ENCODE assay signal across 13 cellular contexts in genomic region chr19:13983213-13983889, GRCh38. TPM values are rescaled to one million over a fixed set of nuclear protein-coding genes. Genes with fewer than 3 reads are reported as not detected.
DNase-seq lines count a peak whose midpoint lies in the region; ATAC-seq, FAIRE-seq and TF ChIP-seq lines count a peak whose summit lies in the region.
"Had no signal": no experiment of that assay in that cellular context is flagged by ENCODE, and none has a peak within 500 bp of the region (broad histone marks: within the 10 kb centered on the region; RNA-seq: fewer than 3 reads in every experiment).

No MANE protein-coding gene starts in this region.

- ATAC-seq in HepG2 = no peak
- ATAC-seq in HG02884 (IDR thresholded peaks at IDR 0.05; ENCODE audit: unreplicated experiment) = no peak
- ATAC-seq: right lobe of liver had no signal

- H3K4me1 ChIP-seq in HepG2 (ENCODE audit: insufficient read depth, low read length) = peaks cover 22% of the 10 kb centered on the region

- no peak for TF ChIP-seq EP300 in HepG2 (IDR thresholded peaks at IDR 0.05; ENCODE audit: low read depth in 2 of 2, low read length in 2 of 2)
- TF ChIP-seq EP300 in HepG2 (CRISPR knock-in tag; IDR thresholded peaks at IDR 0.05; ENCODE audit: borderline replicate concordance) = no peak

- H3K36me3 Mint-ChIP-seq in activated CD4-positive, alpha-beta T cell treated with anti-CD3 and anti-CD28 coated beads, Interleukin-2, amount 10 ng/mL, durations not matched to agents 7 days and 5 days (ENCODE audit: low read depth) = peaks cover 12% of the 10 kb centered on the region
- no peaks in the 10 kb centered on the region for H3K36me3 Mint-ChIP-seq in IgD-negative memory B cell

- H3K9me3 Mint-ChIP-seq in activated CD4-positive, alpha-beta T cell treated with anti-CD3 and anti-CD28 coated beads, Interleukin-2, amount 10 ng/mL, durations not matched to agents 7 days and 5 days = no peaks in the 10 kb centered on the region
- no peaks in the 10 kb centered on the region for H3K9me3 Mint-ChIP-seq in IgD-negative memory B cell
- H3K9me3 Mint-ChIP-seq: dendritic cell treated with granulocyte-macrophage colony-stimulating factor and Interleukin-4, amounts not matched to agents 40 ng/mL and 50 ng/mL, for 4 days had no signal

- no peaks in the 10 kb centered on the region for H3K27me3 ChIP-seq in SU-DHL-6 (ENCODE audit: low read length)
- H3K27me3 ChIP-seq in HepG2 (ENCODE audit: control insufficient read depth in 1 of 2, insufficient read depth in 2 of 2, low read length in 2 of 2) = no peaks in the 10 kb centered on the region
- H3K27me3 ChIP-seq: right lobe of liver, upper lobe of left lung had no signal

- FAIRE-seq in HepG2 (lab: Jason Lieb, UNC) = no peak
- FAIRE-seq: islet of Langerhans had no signal

- H3F3A ChIP-seq in SU-DHL-6 (ENCODE audit: insufficient read depth) = peaks cover 28% of the 10 kb centered on the region

- CTCF ChIA-PET in activated CD4-positive, alpha-beta T cell treated with anti-CD3 and anti-CD28 coated beads, Interleukin-2, amount 10 ng/mL, durations not matched to agents 7 days and 5 days (lab: Charles Lee) = no interaction called here
- CTCF ChIA-PET in HepG2 (lab: Yijun Ruan, JAX; ENCODE audit: low intra/inter-chr PET ratio, low total read pairs) = no interaction called here

- H3K4me3 ChIP-seq in SU-DHL-6 (ENCODE audit: insufficient read depth, low read length, poor library complexity, severe bottlenecking) (no peak overlapping the region), HepG2 (replicated peaks in 1 of 3; ENCODE audit: insufficient read depth in 1 of 3, low read depth in 2 of 3, low read length in 3 of 3) (no peak overlapping the region)
- H3K4me3 ChIP-seq: right lobe of liver, upper lobe of left lung had no signal

- H3K4me2 ChIP-seq in SU-DHL-6 (ENCODE audit: low read depth, low read length, poor library complexity, severe bottlenecking) (peak overlapping the region; percentile 5), HepG2 (ENCODE audit: low read depth, low read length) (no peak overlapping the region)

- TF ChIP-seq CTCF in SU-DHL-6 (IDR thresholded peaks at IDR 0.05; ENCODE audit: insufficient read depth, low read length, poor library complexity, severe bottlenecking) = no peak
- TF ChIP-seq CTCF in HepG2 (CRISPR knock-in tag; IDR thresholded peaks at IDR 0.05) = no peak

- BruUV-seq in HepG2 (replicated peaks; lab: Mats Ljungman, UMichigan) = no TSS peak

- H3K9me2 ChIP-seq in SU-DHL-6 (replicated peaks; ENCODE audit: insufficient read depth, low read length) = no peaks in the 10 kb centered on the region

- TF ChIP-seq POLR2A in HepG2 (IDR thresholded peaks at IDR 0.05; ENCODE audit: insufficient read depth in 1 of 2, low read depth in 2 of 2, low read length in 2 of 2) = no peak

- H3K4me1 Mint-ChIP-seq in activated CD4-positive, alpha-beta T cell treated with anti-CD3 and anti-CD28 coated beads, Interleukin-2, amount 10 ng/mL, durations not matched to agents 7 days and 5 days = peaks cover 78% of the 10 kb centered on the region
- peaks cover 24 to 46% (median 36%) of the 10 kb centered on the region in 3 donors for H3K4me1 Mint-ChIP-seq in IgD-negative memory B cell

- 83% methylated on average over 2 of the region's 21 CpGs for WGBS in HepG2 (ENCODE audit: low lambda C conversion rate)

- POLR2A ChIA-PET in activated CD4-positive, alpha-beta T cell treated with anti-CD3 and anti-CD28 coated beads, Interleukin-2, amount 10 ng/mL, durations not matched to agents 7 days and 5 days (lab: Charles Lee) = no interaction called here
- POLR2A ChIA-PET in HepG2 (lab: Yijun Ruan, JAX) = no interaction called here

- H4K20me1 ChIP-seq in SU-DHL-6 (ENCODE audit: low read depth, low read length) = no peaks in the 10 kb centered on the region
- no peaks in the 10 kb centered on the region for H4K20me1 ChIP-seq in HepG2 (ENCODE audit: insufficient read depth, low read length)

- H3K9ac ChIP-seq in SU-DHL-6 (ENCODE audit: low read length) = peak overlapping the region; percentile 13; the same call in 1 of the 2 replicates
- H3K9ac ChIP-seq in HepG2 (ENCODE audit: insufficient read depth, low read depth, low read length) = no peak overlapping the region

- H3K27ac Mint-ChIP-seq in activated CD4-positive, alpha-beta T cell treated with anti-CD3 and anti-CD28 coated beads, Interleukin-2, amount 10 ng/mL, durations not matched to agents 7 days and 5 days = peak overlapping the region; percentile 50
- H3K27ac Mint-ChIP-seq in IgD-negative memory B cell = peak overlapping the region; percentile 71 to 95 (median 84)
- H3K27ac Mint-ChIP-seq: dendritic cell treated with granulocyte-macrophage colony-stimulating factor and Interleukin-4, amounts not matched to agents 40 ng/mL and 50 ng/mL, for 4 days had no signal

- DNase-seq in activated CD4-positive, alpha-beta T cell treated with anti-CD3 and anti-CD28 coated beads, Interleukin-2, amount 10 ng/mL, durations not matched to agents 7 days and 5 days = peak; percentile 34
- DNase-seq in activated CD4-positive, alpha-beta T cell treated with anti-CD3 and anti-CD28 coated beads for 48 hours = no peak
- DNase-seq in HepG2 (ENCODE audit: low spot score) = no peak
- no peak for DNase-seq in G401 (ENCODE audit: low spot score)
- no peak for DNase-seq in caudate nucleus (lab: John Stamatoyannopoulos, UW)
- DNase-seq: foreskin fibroblast had no signal

- in situ Hi-C loops in HepG2 (cut with HindIII; ENCODE audit: extremely low pct_ligation_motif_present, low pct_unique_long_range_greater_than_20kb) = no loop called here
- in situ Hi-C loops in G401 (cut with HindIII; ENCODE audit: low sequenced_read_pairs) = no loop called here

- no peak overlapping the region for H2AFZ ChIP-seq in SU-DHL-6 (ENCODE audit: low read depth, low read length, severe bottlenecking)
- H2AFZ ChIP-seq in HepG2 (ENCODE audit: low read length) = no peak overlapping the region

- TF ChIP-seq RAD21 in HepG2 (CRISPR knock-in tag; IDR thresholded peaks at IDR 0.05) = no peak

- no peaks in the 10 kb centered on the region for H3K9me3 ChIP-seq in SU-DHL-6 (ENCODE audit: insufficient read depth, low read length)
- H3K9me3 ChIP-seq in HepG2 (ENCODE audit: low read length) = no peaks in the 10 kb centered on the region
- H3K9me3 ChIP-seq: right lobe of liver, upper lobe of left lung had no signal

- no peaks in the 10 kb centered on the region for H3K27me3 Mint-ChIP-seq in activated CD4-positive, alpha-beta T cell treated with anti-CD3 and anti-CD28 coated beads, Interleukin-2, amount 10 ng/mL, durations not matched to agents 7 days and 5 days
- H3K27me3 Mint-ChIP-seq in IgD-negative memory B cell = peaks cover 2% of the 10 kb centered on the region
- H3K27me3 Mint-ChIP-seq: dendritic cell treated with granulocyte-macrophage colony-stimulating factor and Interleukin-4, amounts not matched to agents 40 ng/mL and 50 ng/mL, for 4 days had no signal

- H3K79me2 ChIP-seq in SU-DHL-6 (ENCODE audit: insufficient read depth, low read length) = no peaks in the 10 kb centered on the region
- H3K79me2 ChIP-seq in HepG2 (ENCODE audit: insufficient read depth, low read length) = no peaks in the 10 kb centered on the region

- H3K4me3 Mint-ChIP-seq in activated CD4-positive, alpha-beta T cell treated with anti-CD3 and anti-CD28 coated beads, Interleukin-2, amount 10 ng/mL, durations not matched to agents 7 days and 5 days = no peak overlapping the region
- H3K4me3 Mint-ChIP-seq in IgD-negative memory B cell = peak overlapping the region in 3 of 4 donors; percentile 27 to 70 (median 47)
- H3K4me3 Mint-ChIP-seq: dendritic cell treated with granulocyte-macrophage colony-stimulating factor and Interleukin-4, amounts not matched to agents 40 ng/mL and 50 ng/mL, for 4 days had no signal

- intact Hi-C loops in HepG2 (cut with micrococcal nuclease; ENCODE audit: unreplicated experiment) = no loop called here

- H3K27ac ChIP-seq in SU-DHL-6 (ENCODE audit: low read depth, low read length) (peak overlapping the region; percentile 10; the same call in 1 of the 2 replicates), HepG2 (ENCODE audit: extremely low read length, insufficient read depth, low read length) (no peak overlapping the region), caudate nucleus (ENCODE audit: low read depth, low read length) (no peak overlapping the region)
- H3K27ac ChIP-seq: right lobe of liver had no signal

- H3K36me3 ChIP-seq in SU-DHL-6 (ENCODE audit: low read length) (no peaks in the 10 kb centered on the region), HepG2 (replicated peaks in 1 of 2; ENCODE audit: control insufficient read depth in 1 of 2, insufficient read depth in 2 of 2, low read length in 2 of 2) (peaks cover 5 to 12% of the 10 kb centered on the region in 2 experiments; a peak in 3 of 5 replicates)

RNA-seq across cellular contexts. Expression of gene RFX1, which starts 22.8 kb away (rescaled TPM):
- total RNA-seq in activated CD4-positive, alpha-beta T cell treated with anti-CD3 and anti-CD28 coated beads, Interleukin-2, amount 10 ng/mL, durations not matched to agents 7 days and 5 days = 10 to 100 TPM; 19.1 to 19.9 TPM
- polyA plus RNA-seq in IgD-negative memory B cell = 3.7 TPM
- total RNA-seq in HepG2 (2016; rRNA removed; fragmentation: Illumina TruSeq; extraction: Trizol) = 1.3 and 1.4 TPM in 2 replicates
- total RNA-seq in HepG2 (2016; cell fraction: cytosol; rRNA removed; fragmentation: Illumina TruSeq; extraction: Trizol; ENCODE audit: low read depth) = 0.62 and 1.0 TPM in 2 replicates
- 1.2 and 1.9 TPM in 2 replicates for total RNA-seq in HepG2 (2016; cell fraction: insoluble cytoplasmic fraction; rRNA removed; fragmentation: Illumina TruSeq; extraction: Trizol)
- 1.2 and 1.6 TPM in 2 replicates for total RNA-seq in HepG2 (2016; cell fraction: membrane; rRNA removed; fragmentation: Illumina TruSeq; extraction: Trizol)
- 2.1 and 2.3 TPM in 2 replicates for total RNA-seq in HepG2 (2016; cell fraction: nucleus; rRNA removed; fragmentation: Illumina TruSeq; extraction: Trizol)
- polyA plus RNA-seq in HepG2 (2011; rRNA removed) = 0.56 and 1.1 TPM in 2 replicates
- polyA plus RNA-seq in HepG2 (2011; cell fraction: cytosol; rRNA removed) = 0.14 and 0.17 TPM in 2 replicates
- polyA plus RNA-seq in HepG2 (2011; cell fraction: nucleus; rRNA removed) = 5.8 and 9.2 TPM in 2 replicates
- 2.1 and 3.0 TPM in 2 replicates for polyA plus RNA-seq in HepG2 (2012)
- polyA plus RNA-seq in HepG2 (2016; cell fraction: cytosol; fragmentation: Illumina TruSeq; extraction: Trizol; ENCODE audit: low read depth) = 0.23 and 0.45 TPM in 2 replicates
- polyA plus RNA-seq in HepG2 (2016; cell fraction: insoluble cytoplasmic fraction; fragmentation: Illumina TruSeq; extraction: Trizol; ENCODE audit: low read depth) = 1.9 and 3.5 TPM in 2 replicates
- 0.90 and 1.1 TPM in 2 replicates for polyA plus RNA-seq in HepG2 (2016; cell fraction: membrane; fragmentation: Illumina TruSeq; extraction: Trizol; ENCODE audit: low read depth)
- 8.9 and 9.5 TPM in 2 replicates for polyA plus RNA-seq in HepG2 (2016; cell fraction: nucleus; fragmentation: Illumina TruSeq; extraction: Trizol; ENCODE audit: insufficient read depth, low read depth)
- polyA minus RNA-seq in HepG2 (2011; rRNA and poly(A)+ RNA removed; ENCODE audit: low replicate concordance) = 1.2 and 1.4 TPM in 2 replicates
- polyA minus RNA-seq in HepG2 (2011; cell fraction: cytosol; rRNA and poly(A)+ RNA removed) = 1.5 and 2.4 TPM in 2 replicates
- polyA minus RNA-seq in HepG2 (2011; cell fraction: nucleus; rRNA and poly(A)+ RNA removed) = 1.1 and 3.0 TPM in 2 replicates
- 1.8 and 6.0 TPM in 2 replicates for total RNA-seq in G401 (2014; rRNA removed; shearing (Covaris generic))

RNA-seq across cellular contexts. Expression of gene DCAF15, which starts 31.0 kb away (rescaled TPM):
- total RNA-seq in activated CD4-positive, alpha-beta T cell treated with anti-CD3 and anti-CD28 coated beads, Interleukin-2, amount 10 ng/mL, durations not matched to agents 7 days and 5 days = 10 to 100 TPM; 80.3 to 85.4 TPM
- polyA plus RNA-seq in IgD-negative memory B cell = 5.7 TPM
- 8.5 and 14.0 TPM in 2 replicates for total RNA-seq in HepG2 (2016; rRNA removed; fragmentation: Illumina TruSeq; extraction: Trizol)
- 11.3 and 12.1 TPM in 2 replicates for total RNA-seq in HepG2 (2016; cell fraction: cytosol; rRNA removed; fragmentation: Illumina TruSeq; extraction: Trizol; ENCODE audit: low read depth)
- 7.3 and 14.2 TPM in 2 replicates for total RNA-seq in HepG2 (2016; cell fraction: insoluble cytoplasmic fraction; rRNA removed; fragmentation: Illumina TruSeq; extraction: Trizol)
- 13.3 and 15.4 TPM in 2 replicates for total RNA-seq in HepG2 (2016; cell fraction: membrane; rRNA removed; fragmentation: Illumina TruSeq; extraction: Trizol)
- total RNA-seq in HepG2 (2016; cell fraction: nucleus; rRNA removed; fragmentation: Illumina TruSeq; extraction: Trizol) = 12.9 and 17.6 TPM in 2 replicates
- 13.5 and 13.6 TPM in 2 replicates for polyA plus RNA-seq in HepG2 (2011; rRNA removed)
- 5.9 and 10.2 TPM in 2 replicates for polyA plus RNA-seq in HepG2 (2011; cell fraction: cytosol; rRNA removed)
- polyA plus RNA-seq in HepG2 (2011; cell fraction: nucleus; rRNA removed) = 69.0 and 111 TPM in 2 replicates
- 9.5 and 10.5 TPM in 2 replicates for polyA plus RNA-seq in HepG2 (2012)
- 8.3 and 9.9 TPM in 2 replicates for polyA plus RNA-seq in HepG2 (2016; cell fraction: cytosol; fragmentation: Illumina TruSeq; extraction: Trizol; ENCODE audit: low read depth)
- polyA plus RNA-seq in HepG2 (2016; cell fraction: insoluble cytoplasmic fraction; fragmentation: Illumina TruSeq; extraction: Trizol; ENCODE audit: low read depth) = 15.3 and 20.8 TPM in 2 replicates
- polyA plus RNA-seq in HepG2 (2016; cell fraction: membrane; fragmentation: Illumina TruSeq; extraction: Trizol; ENCODE audit: low read depth) = 8.6 TPM in 2 replicates
- polyA plus RNA-seq in HepG2 (2016; cell fraction: nucleus; fragmentation: Illumina TruSeq; extraction: Trizol; ENCODE audit: insufficient read depth, low read depth) = 52.7 and 54.2 TPM in 2 replicates
- 18.8 and 26.1 TPM in 2 replicates for polyA minus RNA-seq in HepG2 (2011; rRNA and poly(A)+ RNA removed; ENCODE audit: low replicate concordance)
- 6.5 and 8.8 TPM in 2 replicates for polyA minus RNA-seq in HepG2 (2011; cell fraction: cytosol; rRNA and poly(A)+ RNA removed)
- 12.1 and 15.6 TPM in 2 replicates for polyA minus RNA-seq in HepG2 (2011; cell fraction: nucleus; rRNA and poly(A)+ RNA removed)
- 33.2 and 38.2 TPM in 2 replicates for total RNA-seq in G401 (2014; rRNA removed; shearing (Covaris generic))

RNA-seq across cellular contexts. Expression of gene RLN3, which starts 44.6 kb away (rescaled TPM):
- not detected for total RNA-seq in activated CD4-positive, alpha-beta T cell treated with anti-CD3 and anti-CD28 coated beads, Interleukin-2, amount 10 ng/mL, durations not matched to agents 7 days and 5 days
- polyA plus RNA-seq in IgD-negative memory B cell (0.65 TPM), HepG2 (2011; rRNA removed) (not detected in 2 replicates)
- total RNA-seq in HepG2 (2016; rRNA removed; fragmentation: Illumina TruSeq; extraction: Trizol) = not detected in 2 replicates
- not detected in 2 replicates for total RNA-seq in HepG2 (2016; cell fraction: cytosol; rRNA removed; fragmentation: Illumina TruSeq; extraction: Trizol; ENCODE audit: low read depth)
- not detected in 2 replicates for total RNA-seq in HepG2 (2016; cell fraction: insoluble cytoplasmic fraction; rRNA removed; fragmentation: Illumina TruSeq; extraction: Trizol)
- total RNA-seq in HepG2 (2016; cell fraction: membrane; rRNA removed; fragmentation: Illumina TruSeq; extraction: Trizol) = not detected in 2 replicates
- not detected in 2 replicates for total RNA-seq in HepG2 (2016; cell fraction: nucleus; rRNA removed; fragmentation: Illumina TruSeq; extraction: Trizol)
- polyA plus RNA-seq in HepG2 (2011; cell fraction: cytosol; rRNA removed) = not detected in 2 replicates
- not detected in 2 replicates for polyA plus RNA-seq in HepG2 (2011; cell fraction: nucleus; rRNA removed)
- polyA plus RNA-seq in HepG2 (2012) = not detected in 2 replicates
- polyA plus RNA-seq in HepG2 (2016; cell fraction: cytosol; fragmentation: Illumina TruSeq; extraction: Trizol; ENCODE audit: low read depth) = not detected in 2 replicates
- not detected in 2 replicates for polyA plus RNA-seq in HepG2 (2016; cell fraction: insoluble cytoplasmic fraction; fragmentation: Illumina TruSeq; extraction: Trizol; ENCODE audit: low read depth)
- polyA plus RNA-seq in HepG2 (2016; cell fraction: membrane; fragmentation: Illumina TruSeq; extraction: Trizol; ENCODE audit: low read depth) = not detected in 2 replicates
- not detected in 2 replicates for polyA plus RNA-seq in HepG2 (2016; cell fraction: nucleus; fragmentation: Illumina TruSeq; extraction: Trizol; ENCODE audit: insufficient read depth, low read depth)
- polyA minus RNA-seq in HepG2 (2011; rRNA and poly(A)+ RNA removed; ENCODE audit: low replicate concordance) = not detected in 2 replicates
- not detected in 2 replicates for polyA minus RNA-seq in HepG2 (2011; cell fraction: cytosol; rRNA and poly(A)+ RNA removed)
- polyA minus RNA-seq in HepG2 (2011; cell fraction: nucleus; rRNA and poly(A)+ RNA removed) = not detected in 2 replicates
- not detected in 2 replicates for total RNA-seq in G401 (2014; rRNA removed; shearing (Covaris generic))
- total RNA-seq: right lobe of liver had no signal

RNA-seq across cellular contexts. Expression of gene PODNL1, which starts 45.1 kb away (rescaled TPM):
- under 1 TPM; 0.17 to 0.58 TPM for total RNA-seq in activated CD4-positive, alpha-beta T cell treated with anti-CD3 and anti-CD28 coated beads, Interleukin-2, amount 10 ng/mL, durations not matched to agents 7 days and 5 days
- polyA plus RNA-seq in IgD-negative memory B cell (not detected), HepG2 (2011; rRNA removed) (0.18 TPM in 1 of 2 replicates, not detected in the other)
- not detected in 2 replicates for total RNA-seq in HepG2 (2016; rRNA removed; fragmentation: Illumina TruSeq; extraction: Trizol)
- not detected in 2 replicates for total RNA-seq in HepG2 (2016; cell fraction: cytosol; rRNA removed; fragmentation: Illumina TruSeq; extraction: Trizol; ENCODE audit: low read depth)
- total RNA-seq in HepG2 (2016; cell fraction: insoluble cytoplasmic fraction; rRNA removed; fragmentation: Illumina TruSeq; extraction: Trizol) = not detected in 2 replicates
- total RNA-seq in HepG2 (2016; cell fraction: membrane; rRNA removed; fragmentation: Illumina TruSeq; extraction: Trizol) = 0.17 TPM in 1 of 2 replicates, not detected in the other
- not detected in 2 replicates for total RNA-seq in HepG2 (2016; cell fraction: nucleus; rRNA removed; fragmentation: Illumina TruSeq; extraction: Trizol)
- polyA plus RNA-seq in HepG2 (2011; cell fraction: cytosol; rRNA removed) = 0.15 TPM in 1 of 2 replicates, not detected in the other
- polyA plus RNA-seq in HepG2 (2011; cell fraction: nucleus; rRNA removed) = 0.26 TPM in 2 replicates
- 0.19 and 0.24 TPM in 2 replicates for polyA plus RNA-seq in HepG2 (2012)
- not detected in 2 replicates for polyA plus RNA-seq in HepG2 (2016; cell fraction: cytosol; fragmentation: Illumina TruSeq; extraction: Trizol; ENCODE audit: low read depth)
- not detected in 2 replicates for polyA plus RNA-seq in HepG2 (2016; cell fraction: insoluble cytoplasmic fraction; fragmentation: Illumina TruSeq; extraction: Trizol; ENCODE audit: low read depth)
- not detected in 2 replicates for polyA plus RNA-seq in HepG2 (2016; cell fraction: membrane; fragmentation: Illumina TruSeq; extraction: Trizol; ENCODE audit: low read depth)
- polyA plus RNA-seq in HepG2 (2016; cell fraction: nucleus; fragmentation: Illumina TruSeq; extraction: Trizol; ENCODE audit: insufficient read depth, low read depth) = not detected in 2 replicates
- polyA minus RNA-seq in HepG2 (2011; rRNA and poly(A)+ RNA removed; ENCODE audit: low replicate concordance) = 0.54 TPM in 1 of 2 replicates, not detected in the other
- not detected in 2 replicates for polyA minus RNA-seq in HepG2 (2011; cell fraction: cytosol; rRNA and poly(A)+ RNA removed)
- not detected in 2 replicates for polyA minus RNA-seq in HepG2 (2011; cell fraction: nucleus; rRNA and poly(A)+ RNA removed)
- 0.92 TPM in 1 of 2 replicates, not detected in the other for total RNA-seq in G401 (2014; rRNA removed; shearing (Covaris generic))

RNA-seq across cellular contexts. Expression of gene IL27RA, which starts 48.2 kb away (rescaled TPM):
- 10 to 100 TPM; 66.5 to 70.3 TPM for total RNA-seq in activated CD4-positive, alpha-beta T cell treated with anti-CD3 and anti-CD28 coated beads, Interleukin-2, amount 10 ng/mL, durations not matched to agents 7 days and 5 days
- 58.3 TPM for polyA plus RNA-seq in IgD-negative memory B cell
- 3.4 and 8.1 TPM in 2 replicates for total RNA-seq in HepG2 (2016; rRNA removed; fragmentation: Illumina TruSeq; extraction: Trizol)
- 1.0 and 1.4 TPM in 2 replicates for total RNA-seq in HepG2 (2016; cell fraction: cytosol; rRNA removed; fragmentation: Illumina TruSeq; extraction: Trizol; ENCODE audit: low read depth)
- 3.0 and 8.3 TPM in 2 replicates for total RNA-seq in HepG2 (2016; cell fraction: insoluble cytoplasmic fraction; rRNA removed; fragmentation: Illumina TruSeq; extraction: Trizol)
- total RNA-seq in HepG2 (2016; cell fraction: membrane; rRNA removed; fragmentation: Illumina TruSeq; extraction: Trizol) = 2.5 and 2.7 TPM in 2 replicates
- 6.3 and 7.8 TPM in 2 replicates for total RNA-seq in HepG2 (2016; cell fraction: nucleus; rRNA removed; fragmentation: Illumina TruSeq; extraction: Trizol)
- 3.5 and 5.4 TPM in 2 replicates for polyA plus RNA-seq in HepG2 (2011; rRNA removed)
- 3.1 and 3.5 TPM in 2 replicates for polyA plus RNA-seq in HepG2 (2011; cell fraction: cytosol; rRNA removed)
- polyA plus RNA-seq in HepG2 (2011; cell fraction: nucleus; rRNA removed) = 2.7 and 3.5 TPM in 2 replicates
- polyA plus RNA-seq in HepG2 (2012) = 1.8 and 3.6 TPM in 2 replicates
- polyA plus RNA-seq in HepG2 (2016; cell fraction: cytosol; fragmentation: Illumina TruSeq; extraction: Trizol; ENCODE audit: low read depth) = 0.75 and 0.87 TPM in 2 replicates
- polyA plus RNA-seq in HepG2 (2016; cell fraction: insoluble cytoplasmic fraction; fragmentation: Illumina TruSeq; extraction: Trizol; ENCODE audit: low read depth) = 2.7 and 3.1 TPM in 2 replicates
- polyA plus RNA-seq in HepG2 (2016; cell fraction: membrane; fragmentation: Illumina TruSeq; extraction: Trizol; ENCODE audit: low read depth) = 1.7 and 2.1 TPM in 2 replicates
- 10.9 and 11.1 TPM in 2 replicates for polyA plus RNA-seq in HepG2 (2016; cell fraction: nucleus; fragmentation: Illumina TruSeq; extraction: Trizol; ENCODE audit: insufficient read depth, low read depth)
- 5.4 and 21.7 TPM in 2 replicates for polyA minus RNA-seq in HepG2 (2011; rRNA and poly(A)+ RNA removed; ENCODE audit: low replicate concordance)
- 1.9 and 2.9 TPM in 2 replicates for polyA minus RNA-seq in HepG2 (2011; cell fraction: cytosol; rRNA and poly(A)+ RNA removed)
- polyA minus RNA-seq in HepG2 (2011; cell fraction: nucleus; rRNA and poly(A)+ RNA removed) = 1.1 and 1.3 TPM in 2 replicates
- total RNA-seq in G401 (2014; rRNA removed; shearing (Covaris generic)) = 28.1 and 32.5 TPM in 2 replicates
